ENCODE assay signal across 14 cellular contexts in the genomic region with DNA sequence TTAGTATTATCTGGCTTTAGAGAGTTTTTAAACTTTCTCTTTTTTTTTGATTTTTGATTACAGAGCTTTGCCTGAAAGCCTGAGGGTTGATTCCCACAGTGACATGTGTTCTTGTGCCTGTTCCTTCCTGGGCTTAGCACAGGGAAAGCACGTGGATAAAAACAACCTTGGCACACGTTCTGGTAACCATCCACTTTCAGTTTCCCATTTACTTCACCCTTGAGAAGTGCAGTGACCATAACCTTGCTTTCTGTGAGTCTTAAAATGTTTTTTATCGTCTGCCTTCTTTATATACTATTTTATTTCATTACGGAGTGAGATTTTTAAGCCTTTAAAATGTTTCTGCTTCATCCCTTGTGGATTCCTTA. TPM values are rescaled to one million over a fixed set of nuclear protein-coding genes. Genes with fewer than 3 reads are reported as not detected.
DNase-seq lines count a peak whose midpoint lies in the region; ATAC-seq and FAIRE-seq lines count a peak whose summit lies in the region.
"Had no signal": no experiment of that assay in that cellular context is flagged by ENCODE, and none has a peak within 500 bp of the region (broad histone marks: within the 10 kb centered on the region; RNA-seq: fewer than 3 reads in every experiment).

No MANE protein-coding gene starts in this region.

- peaks cover 28% of the 10 kb centered on the region for H3K4me1 Mint-ChIP-seq in activated T-helper 2 cell treated with anti-CD3 and anti-CD28 coated beads, Interferon-gamma antibody, Interleukin-2, Interleukin-4, amounts not matched to agents 10 μg/mL and 5 μg/mL and 100 μg/mL, durations not matched to agents 14 hours and 24 hours and 36 hours (ENCODE audit: low read depth)

- peaks cover 47% of the 10 kb centered on the region for H3K36me3 Mint-ChIP-seq in activated T-helper 2 cell treated with anti-CD3 and anti-CD28 coated beads, Interferon-gamma antibody, Interleukin-2, Interleukin-4, amounts not matched to agents 10 μg/mL and 5 μg/mL and 100 μg/mL, durations not matched to agents 14 hours and 24 hours and 36 hours (ENCODE audit: low read depth)
- H3K36me3 Mint-ChIP-seq: type B pancreatic cell had no signal

- H3K27ac Mint-ChIP-seq in activated T-helper 2 cell treated with anti-CD3 and anti-CD28 coated beads, Interferon-gamma antibody, Interleukin-2, Interleukin-4, amounts not matched to agents 10 μg/mL and 5 μg/mL and 100 μg/mL, durations not matched to agents 14 hours and 24 hours and 36 hours, result no peak overlapping the region
- H3K27ac Mint-ChIP-seq: type B pancreatic cell had no signal

- H3K4me3 Mint-ChIP-seq in activated T-helper 2 cell treated with anti-CD3 and anti-CD28 coated beads, Interferon-gamma antibody, Interleukin-2, Interleukin-4, amounts not matched to agents 10 μg/mL and 5 μg/mL and 100 μg/mL, durations not matched to agents 14 hours and 24 hours and 36 hours (ENCODE audit: low read depth), result peak overlapping the region; percentile 7
- H3K4me3 Mint-ChIP-seq: type B pancreatic cell had no signal

- intact Hi-C loops in activated T-helper 2 cell treated with anti-CD3 and anti-CD28 coated beads, Interferon-gamma antibody, Interleukin-2, Interleukin-4, amounts not matched to agents 10 μg/mL and 5 μg/mL and 100 μg/mL, durations not matched to agents 14 hours and 24 hours and 36 hours (cut with micrococcal nuclease), result no loop called here

- peak; percentile 38 for ATAC-seq in GM18517 (IDR thresholded peaks at IDR 0.05; ENCODE audit: unreplicated experiment)
- ATAC-seq: K562, SK-N-SH treated with all-trans-retinoic acid at 6 μM for 48 hours had no signal

- peaks cover 10% of the 10 kb centered on the region for H3K9me3 Mint-ChIP-seq in activated T-helper 2 cell treated with anti-CD3 and anti-CD28 coated beads, Interferon-gamma antibody, Interleukin-2, Interleukin-4, amounts not matched to agents 10 μg/mL and 5 μg/mL and 100 μg/mL, durations not matched to agents 14 hours and 24 hours and 36 hours
- H3K9me3 Mint-ChIP-seq: type B pancreatic cell had no signal

- H3K27me3 Mint-ChIP-seq in activated T-helper 2 cell treated with anti-CD3 and anti-CD28 coated beads, Interferon-gamma antibody, Interleukin-2, Interleukin-4, amounts not matched to agents 10 μg/mL and 5 μg/mL and 100 μg/mL, durations not matched to agents 14 hours and 24 hours and 36 hours (ENCODE audit: low read depth), result no peaks in the 10 kb centered on the region
- H3K27me3 Mint-ChIP-seq: type B pancreatic cell had no signal

- DNase-seq in H4 (ENCODE audit: low spot score), result peak; percentile 31
- no peak for DNase-seq in activated T-helper 2 cell treated with anti-CD3 and anti-CD28 coated beads, Interferon-gamma antibody, Interleukin-2, Interleukin-4, amounts not matched to agents 10 μg/mL and 5 μg/mL and 100 μg/mL, durations not matched to agents 14 hours and 24 hours and 36 hours (ENCODE audit: low spot score)
- peak; percentile 21 for DNase-seq in myocyte (ENCODE audit: low read depth)
- DNase-seq in T-helper 9 cell, result no peak
- DNase-seq in NCI-H2196 treated with DMSO at 0.1 percent for 48 hours (lab: John Stamatoyannopoulos, UW; ENCODE audit: unreplicated experiment), result no peak
- DNase-seq in A172 (ENCODE audit: low spot score), result no peak
- DNase-seq in RCC 7860 (ENCODE audit: low spot score), result no peak
- DNase-seq: erythroblast, kidney glomerular epithelial cell, NCI-H2227 treated with DMSO at 0.1 percent for 48 hours had no signal

- FAIRE-seq in RCC 7860 (lab: Jason Lieb, UNC), result no peak
- FAIRE-seq: K562 had no signal

RNA-seq across cellular contexts. Expression of gene CD226, which starts 11.5 kb away (rescaled TPM):
- total RNA-seq in H4 (2014; rRNA removed; shearing (Covaris generic)), result 0.02 and 0.23 TPM in 2 replicates
- total RNA-seq in activated T-helper 2 cell treated with anti-CD3 and anti-CD28 coated beads, Interferon-gamma antibody, Interleukin-2, Interleukin-4, amounts not matched to agents 10 μg/mL and 5 μg/mL and 100 μg/mL, durations not matched to agents 14 hours and 24 hours and 36 hours, result 81.5 and 85.3 TPM in 2 replicates
- total RNA-seq in myocyte, result 0.16 TPM in 2 replicates
- polyA plus RNA-seq in myocyte (2012), result 0.38 TPM
- 0.17 and 0.29 TPM in 2 replicates for total RNA-seq in A172 (2014; rRNA removed; shearing (Covaris generic))

Comparison
In these comparisons a context has a peak if more than half of its experiments do, and no peak if none do; other contexts are left out.
1. DNase-seq: peak in H4 (single experiment) and myocyte (single experiment); none in activated T-helper 2 cell treated with anti-CD3 and anti-CD28 coated beads, Interferon-gamma antibody, Interleukin-2, Interleukin-4, amounts not matched to agents 10 μg/mL and 5 μg/mL and 100 μg/mL, durations not matched to agents 14 hours and 24 hours and 36 hours (single experiment), T-helper 9 cell (single experiment), NCI-H2196 treated with DMSO at 0.1 percent for 48 hours (single experiment), A172 (single experiment) and RCC 7860 (single experiment).
2. RNA of gene CD226, which starts 11.5 kb away (total RNA-seq): 81.5 to 85.3 TPM in activated T-helper 2 cell treated with anti-CD3 and anti-CD28 coated beads, Interferon-gamma antibody, Interleukin-2, Interleukin-4, amounts not matched to agents 10 μg/mL and 5 μg/mL and 100 μg/mL, durations not matched to agents 14 hours and 24 hours and 36 hours; 0.17 to 0.29 TPM in A172, 0.16 TPM in myocyte and 0.02 to 0.23 TPM in H4; every median in the first group is over 10 times any median in the second.